Comparison of ENCODE assay signal across 1 cellular context in the genomic region with DNA sequence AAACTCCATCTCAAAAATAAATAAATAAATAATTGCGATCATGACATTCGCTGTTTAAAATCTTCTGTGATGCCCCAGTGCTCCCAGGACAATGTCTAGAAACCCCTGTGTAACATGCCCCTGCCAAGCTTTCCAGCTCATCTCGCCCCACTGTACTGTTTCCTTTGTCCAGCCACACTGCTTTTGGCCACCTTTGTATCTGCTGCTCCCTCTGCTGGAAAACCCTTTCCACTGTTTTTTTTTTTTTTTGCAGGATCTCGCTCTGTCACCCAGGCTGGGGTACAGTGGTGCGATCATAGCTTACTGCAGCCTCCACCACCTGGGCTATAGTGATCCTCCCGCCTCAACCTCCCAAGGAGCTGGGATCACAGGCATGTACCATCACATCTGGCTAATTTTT.
TF ChIP-seq lines count a peak whose summit lies in the region.

No MANE protein-coding gene starts in this region.

TF ChIP-seq in GM12878, 131 proteins besides CTCF, POLR2A, EP300 and RAD21:
- TF ChIP-seq, protein P1, sequence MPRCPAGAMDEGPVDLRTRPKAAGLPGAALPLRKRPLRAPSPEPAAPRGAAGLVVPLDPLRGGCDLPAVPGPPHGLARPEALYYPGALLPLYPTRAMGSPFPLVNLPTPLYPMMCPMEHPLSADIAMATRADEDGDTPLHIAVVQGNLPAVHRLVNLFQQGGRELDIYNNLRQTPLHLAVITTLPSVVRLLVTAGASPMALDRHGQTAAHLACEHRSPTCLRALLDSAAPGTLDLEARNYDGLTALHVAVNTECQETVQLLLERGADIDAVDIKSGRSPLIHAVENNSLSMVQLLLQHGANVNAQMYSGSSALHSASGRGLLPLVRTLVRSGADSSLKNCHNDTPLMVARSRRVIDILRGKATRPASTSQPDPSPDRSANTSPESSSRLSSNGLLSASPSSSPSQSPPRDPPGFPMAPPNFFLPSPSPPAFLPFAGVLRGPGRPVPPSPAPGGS (IDR thresholded peaks at IDR 0.05; ENCODE audit: borderline replicate concordance, insufficient read depth, low read depth, low read length, poor library complexity, severe bottlenecking) = no peak
- TF ChIP-seq CBFB (IDR thresholded peaks at IDR 0.05; ENCODE audit: low read depth) = no peak
- TF ChIP-seq, protein P2, sequence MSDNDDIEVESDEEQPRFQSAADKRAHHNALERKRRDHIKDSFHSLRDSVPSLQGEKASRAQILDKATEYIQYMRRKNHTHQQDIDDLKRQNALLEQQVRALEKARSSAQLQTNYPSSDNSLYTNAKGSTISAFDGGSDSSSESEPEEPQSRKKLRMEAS (IDR thresholded peaks at IDR 0.05; ENCODE audit: low read depth, low read length) = no peak
- TF ChIP-seq CHD2 (IDR thresholded peaks at IDR 0.05; ENCODE audit: borderline replicate concordance, low read depth, low read length) = no peak
- TF ChIP-seq MEF2A (IDR thresholded peaks at IDR 0.05; ENCODE audit: insufficient read depth, low read depth, low read length) = no peak
- no peak for TF ChIP-seq RCOR1 (conservative IDR thresholded peaks at IDR 0.05; ENCODE audit: low read depth, low read length)
- no peak for TF ChIP-seq PAX8 (IDR thresholded peaks at IDR 0.05)
- TF ChIP-seq, protein P3, sequence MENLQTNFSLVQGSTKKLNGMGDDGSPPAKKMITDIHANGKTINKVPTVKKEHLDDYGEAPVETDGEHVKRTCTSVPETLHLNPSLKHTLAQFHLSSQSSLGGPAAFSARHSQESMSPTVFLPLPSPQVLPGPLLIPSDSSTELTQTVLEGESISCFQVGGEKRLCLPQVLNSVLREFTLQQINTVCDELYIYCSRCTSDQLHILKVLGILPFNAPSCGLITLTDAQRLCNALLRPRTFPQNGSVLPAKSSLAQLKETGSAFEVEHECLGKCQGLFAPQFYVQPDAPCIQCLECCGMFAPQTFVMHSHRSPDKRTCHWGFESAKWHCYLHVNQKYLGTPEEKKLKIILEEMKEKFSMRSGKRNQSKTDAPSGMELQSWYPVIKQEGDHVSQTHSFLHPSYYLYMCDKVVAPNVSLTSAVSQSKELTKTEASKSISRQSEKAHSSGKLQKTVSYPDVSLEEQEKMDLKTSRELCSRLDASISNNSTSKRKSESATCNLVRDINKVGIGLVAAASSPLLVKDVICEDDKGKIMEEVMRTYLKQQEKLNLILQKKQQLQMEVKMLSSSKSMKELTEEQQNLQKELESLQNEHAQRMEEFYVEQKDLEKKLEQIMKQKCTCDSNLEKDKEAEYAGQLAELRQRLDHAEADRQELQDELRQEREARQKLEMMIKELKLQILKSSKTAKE (IDR thresholded peaks at IDR 0.05; ENCODE audit: low read depth, poor library complexity, severe bottlenecking) = no peak
- TF ChIP-seq, protein P4, sequence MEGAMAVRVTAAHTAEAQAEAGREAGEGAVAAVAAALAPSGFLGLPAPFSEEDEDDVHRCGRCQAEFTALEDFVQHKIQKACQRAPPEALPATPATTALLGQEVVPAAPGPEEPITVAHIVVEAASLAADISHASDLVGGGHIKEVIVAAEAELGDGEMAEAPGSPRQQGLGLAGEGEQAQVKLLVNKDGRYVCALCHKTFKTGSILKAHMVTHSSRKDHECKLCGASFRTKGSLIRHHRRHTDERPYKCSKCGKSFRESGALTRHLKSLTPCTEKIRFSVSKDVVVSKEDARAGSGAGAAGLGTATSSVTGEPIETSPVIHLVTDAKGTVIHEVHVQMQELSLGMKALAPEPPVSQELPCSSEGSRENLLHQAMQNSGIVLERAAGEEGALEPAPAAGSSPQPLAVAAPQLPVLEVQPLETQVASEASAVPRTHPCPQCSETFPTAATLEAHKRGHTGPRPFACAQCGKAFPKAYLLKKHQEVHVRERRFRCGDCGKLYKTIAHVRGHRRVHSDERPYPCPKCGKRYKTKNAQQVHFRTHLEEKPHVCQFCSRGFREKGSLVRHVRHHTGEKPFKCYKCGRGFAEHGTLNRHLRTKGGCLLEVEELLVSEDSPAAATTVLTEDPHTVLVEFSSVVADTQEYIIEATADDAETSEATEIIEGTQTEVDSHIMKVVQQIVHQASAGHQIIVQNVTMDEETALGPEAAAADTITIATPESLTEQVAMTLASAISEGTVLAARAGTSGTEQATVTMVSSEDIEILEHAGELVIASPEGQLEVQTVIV (IDR thresholded peaks at IDR 0.05; ENCODE audit: borderline replicate concordance, partially characterized antibody) = no peak
- no peak for TF ChIP-seq KLF5 (IDR thresholded peaks at IDR 0.05; ENCODE audit: partially characterized antibody)
- TF ChIP-seq HCFC1 (IDR thresholded peaks at IDR 0.05; ENCODE audit: low read length) = no peak
- no peak for TF ChIP-seq POU2F2 (IDR thresholded peaks at IDR 0.05; ENCODE audit: borderline replicate concordance, low read depth, low read length)
- no peak for TF ChIP-seq ATF7 (IDR thresholded peaks at IDR 0.05; ENCODE audit: low read depth)
- no peak for TF ChIP-seq SUPT20H (IDR thresholded peaks at IDR 0.05; ENCODE audit: borderline replicate concordance, control insufficient read depth, low read depth, low read length)
- TF ChIP-seq, protein P5, sequence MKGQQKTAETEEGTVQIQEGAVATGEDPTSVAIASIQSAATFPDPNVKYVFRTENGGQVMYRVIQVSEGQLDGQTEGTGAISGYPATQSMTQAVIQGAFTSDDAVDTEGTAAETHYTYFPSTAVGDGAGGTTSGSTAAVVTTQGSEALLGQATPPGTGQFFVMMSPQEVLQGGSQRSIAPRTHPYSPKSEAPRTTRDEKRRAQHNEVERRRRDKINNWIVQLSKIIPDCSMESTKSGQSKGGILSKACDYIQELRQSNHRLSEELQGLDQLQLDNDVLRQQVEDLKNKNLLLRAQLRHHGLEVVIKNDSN (IDR thresholded peaks at IDR 0.05; ENCODE audit: borderline replicate concordance, extremely low read length, insufficient read depth, low read depth, low read length) = no peak
- TF ChIP-seq TBL1XR1 (IDR thresholded peaks at IDR 0.05; ENCODE audit: low read depth, low read length) = no peak
- no peak for TF ChIP-seq IKZF1 (conservative IDR thresholded peaks at IDR 0.05)
- no peak for TF ChIP-seq ETV6 (conservative IDR thresholded peaks at IDR 0.05 in 1 of 2, IDR thresholded peaks at IDR 0.05 in 1 of 2; ENCODE audit: borderline replicate concordance in 1 of 2, low read depth in 1 of 2)
- TF ChIP-seq IKZF2 (IDR thresholded peaks at IDR 0.05) = no peak
